In the genomic region with DNA sequence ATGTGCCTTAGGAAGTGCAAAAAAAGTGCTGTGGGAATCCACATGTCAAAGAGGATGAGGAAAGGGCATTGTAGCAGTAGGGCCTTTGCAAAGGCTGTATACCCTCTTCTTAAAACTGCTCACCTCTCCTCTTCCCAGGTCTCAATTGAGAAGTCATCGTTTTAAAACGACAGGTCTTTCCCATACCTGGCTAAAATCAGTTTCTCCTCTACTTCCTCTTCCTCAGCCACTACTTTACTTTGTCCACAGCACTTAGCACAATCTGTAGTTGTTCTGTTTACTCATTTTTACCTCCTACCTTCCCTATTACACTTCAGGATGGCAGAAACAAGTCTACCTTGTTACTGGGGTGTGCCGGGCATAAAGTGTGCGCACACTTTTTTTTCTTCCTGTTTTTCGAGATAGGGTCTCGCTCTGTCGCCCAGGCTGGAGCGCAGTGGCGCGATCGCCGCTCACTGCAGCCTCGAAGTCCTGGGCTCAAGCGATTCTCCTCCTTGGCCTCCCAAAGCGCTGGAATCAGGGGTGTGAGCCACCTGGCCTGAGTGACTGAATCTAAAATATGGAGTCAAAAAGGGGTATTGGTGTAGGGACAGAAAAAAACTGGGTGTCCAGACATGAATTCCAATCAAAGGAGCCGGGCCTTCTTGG, we compare ENCODE assay signal across 8 cellular contexts. TPM values are rescaled to one million over a fixed set of nuclear protein-coding genes. Genes with fewer than 3 reads are reported as not detected.
DNase-seq lines count a peak whose midpoint lies in the region; TF ChIP-seq lines count a peak whose summit lies in the region.

No MANE protein-coding gene starts in this region.

- no peak overlapping the region for H2BK15ac ChIP-seq in H9 (ENCODE audit: low read depth, low read length)

- WGBS in H9 (ENCODE audit: extremely low coverage, insufficient read length, low lambda C conversion rate), result no CpG with 5 or more reads among the region's 16 CpGs

- H3K4me1 Mint-ChIP-seq in H9, result peaks cover 23% of the 10 kb centered on the region in 2 experiments

- peaks cover 3% of the 10 kb centered on the region for H3K23me2 ChIP-seq in H9 (ENCODE audit: insufficient read length, low read depth, low read length, poor library complexity, severe bottlenecking)

- intact Hi-C loops in dorsolateral prefrontal cortex (cut with DNase I), result loop anchor here (1.0 to 10.0 kb wide), 5 partner anchors 9 to 186 kb away; no protein-coding TSS in a partner anchor

- no peak overlapping the region for H4K8ac ChIP-seq in H9 (replicated peaks; ENCODE audit: insufficient read length, low read depth, low read length)

- no peaks in the 10 kb centered on the region for H3K79me1 ChIP-seq in H9 (ENCODE audit: insufficient read depth, low read depth, low read length, poor library complexity, severe bottlenecking)

- no peak overlapping the region for H4K5ac ChIP-seq in H9 (ENCODE audit: insufficient read length, low read depth, low read length)

- H2BK20ac ChIP-seq in H9 (ENCODE audit: low read depth, low read length, poor library complexity, severe bottlenecking), result no peak overlapping the region

- H3K27ac Mint-ChIP-seq in H9, result peak overlapping the region; percentile 95 to 99 (median 96)

- H3K4me3 ChIP-seq in GM12864 (ENCODE audit: low read depth, low read length) (peak overlapping the region; percentile 75), dorsolateral prefrontal cortex (peak overlapping the region; percentile 58 to 93 (median 79)), muscle layer of colon (ENCODE audit: low read depth in 1 of 2, low read length in 2 of 2) (peak overlapping the region; percentile 53 to 57)

- H2BK5ac ChIP-seq in H9 (ENCODE audit: insufficient read length, low read length), result peak overlapping the region; percentile 6

- H3K79me2 ChIP-seq in H9 (ENCODE audit: insufficient read depth, low read length), result no peaks in the 10 kb centered on the region

- H4K20me1 ChIP-seq in H9 (ENCODE audit: control insufficient read depth, insufficient read depth, insufficient read length), result no peaks in the 10 kb centered on the region

- H3K56ac ChIP-seq in H9 (ENCODE audit: insufficient read length, low read depth, low read length), result no peak overlapping the region

- H3K9ac ChIP-seq in H9 (ENCODE audit: extremely low read depth, insufficient read length, low read length) (peak overlapping the region; percentile 59), muscle layer of colon (ENCODE audit: low read length) (peak overlapping the region; percentile 6)

- H2BK120ac ChIP-seq in H9 (ENCODE audit: low read depth, low read length, poor library complexity, severe bottlenecking), result no peak overlapping the region

- no peaks in the 10 kb centered on the region for H3K36me3 ChIP-seq in muscle layer of colon (ENCODE audit: insufficient read depth, low read length)

- no peaks in the 10 kb centered on the region for H3K27me3 ChIP-seq in H9 (ENCODE audit: insufficient read depth, low read length)
- H3K27me3 ChIP-seq in dorsolateral prefrontal cortex, result no peaks in the 10 kb centered on the region
- H3K27me3 ChIP-seq in muscle layer of colon (ENCODE audit: control insufficient read depth in 1 of 2, insufficient read depth in 2 of 2, low read length in 2 of 2), result no peaks in the 10 kb centered on the region

- DNase-seq in GM12864 (ENCODE audit: low read depth) (no peak), H9 (no peak), NOMO-1 (lab: John Stamatoyannopoulos, UW; ENCODE audit: unreplicated experiment in 2 of 2) (peak; percentile 59 to 64), dorsolateral prefrontal cortex (no peak), D341Med (ENCODE audit: low spot score) (no peak), ureter (ENCODE audit: low spot score) (no peak)
- no peak for DNase-seq in activated CD4-positive, alpha-beta T cell treated with anti-CD3 and anti-CD28 coated beads for 48 hours

- no peak overlapping the region for H3K27ac ChIP-seq in H9 (ENCODE audit: insufficient read length, low read depth, low read length)
- peak overlapping the region; percentile 89 to 100 (median 98) for H3K27ac ChIP-seq in dorsolateral prefrontal cortex
- peak overlapping the region; percentile 92 for H3K27ac ChIP-seq in muscle layer of colon (ENCODE audit: low read depth, low read length)

- no peaks in the 10 kb centered on the region for H3K9me3 ChIP-seq in H9 (ENCODE audit: control insufficient read depth, low read depth, low read length)
- H3K9me3 ChIP-seq in muscle layer of colon (ENCODE audit: low read length), result no peaks in the 10 kb centered on the region

- no peak overlapping the region for H2AK5ac ChIP-seq in H9 (ENCODE audit: insufficient read length, low read length)

- peaks cover 3% of the 10 kb centered on the region; the same call in 1 of the 2 replicates for H3K4me1 ChIP-seq in H9 (ENCODE audit: insufficient read depth, low read length)
- peaks cover 6% of the 10 kb centered on the region for H3K4me1 ChIP-seq in muscle layer of colon (ENCODE audit: insufficient read depth, low read length)

- peak overlapping the region; percentile 74 to 83 for H3K4me3 Mint-ChIP-seq in H9

- H3T11ph ChIP-seq in H9 (ENCODE audit: low read length), result no peak overlapping the region

- peak overlapping the region; percentile 45 for H3K18ac ChIP-seq in H9 (ENCODE audit: insufficient read length, low read depth, low read length)

- H3K14ac ChIP-seq in H9 (ENCODE audit: insufficient read depth, low read length), result peak overlapping the region; percentile 88

- no peak overlapping the region for H4K91ac ChIP-seq in H9 (ENCODE audit: insufficient read length, low read depth, low read length)

- peak overlapping the region; percentile 65 for H3K4me2 ChIP-seq in H9 (ENCODE audit: insufficient read depth, insufficient read length, low read length)

- H2BK12ac ChIP-seq in H9 (ENCODE audit: insufficient read length, low read depth, low read length), result peak overlapping the region; percentile 58

- no peak overlapping the region for H2AFZ ChIP-seq in H9 (ENCODE audit: low read length)

- H3K36me3 Mint-ChIP-seq in H9 (ENCODE audit: insufficient read depth in 1 of 3, low read depth in 3 of 3), result peaks cover 0 to 4% (median 1%) of the 10 kb centered on the region in 3 experiments; a peak in 3 of 7 replicates

- no peak overlapping the region for H3K23ac ChIP-seq in H9 (ENCODE audit: insufficient read length, low read depth, low read length)

- TF ChIP-seq CTCF in GM12864 (IDR thresholded peaks at IDR 0.05; ENCODE audit: low read depth, low read length, missing control alignments), result no peak
- no peak for TF ChIP-seq CTCF in H9 (conservative IDR thresholded peaks at IDR 0.05)
- no peak for TF ChIP-seq CTCF in dorsolateral prefrontal cortex (IDR thresholded peaks at IDR 0.05 in 54 of 56, conservative IDR thresholded peaks at IDR 0.05 in 2 of 56; ENCODE audit: low read depth in 1 of 56, partially characterized antibody in 56 of 56)

- no peak overlapping the region for H3K4ac ChIP-seq in H9 (ENCODE audit: low read depth, low read length)

- peaks cover 27% of the 10 kb centered on the region for H3K27me3 Mint-ChIP-seq in H9 (ENCODE audit: low read depth)

- peaks cover 5 to 6% of the 10 kb centered on the region in 2 experiments; a peak in 4 of 5 replicates for H3K9me3 Mint-ChIP-seq in H9

RNA-seq across cellular contexts. Expression of a gene that starts 9.8 kb away (rescaled TPM):
- total RNA-seq in H9 (2021), result 120 and 121 TPM in 2 replicates
- 100 to 1,000 TPM in 10 of 120 experiments, 10 to 100 TPM in 110; 39.4 to 153 (median 66.8) TPM for total RNA-seq in dorsolateral prefrontal cortex
- total RNA-seq in ureter, result 64.5 TPM

Comparison
In these comparisons a context has a peak if more than half of its experiments do, and no peak if none do; other contexts are left out.
1. DNase-seq: peak in NOMO-1 (2 of 2); none in GM12864 (single experiment), H9 (single experiment), dorsolateral prefrontal cortex (0 of 10), D341Med (single experiment), ureter (single experiment) and activated CD4-positive, alpha-beta T cell treated with anti-CD3 and anti-CD28 coated beads for 48 hours (single experiment).
2. Peak in every context shown above with its lines, with median percentiles within 50 percentile points of each other: H3K4me3 ChIP-seq.